In genomic region chr7:128359939-128360338, GRCh38 we compare ENCODE assay signal across 1 cellular context.
TF ChIP-seq lines count a peak whose summit lies in the region.

No MANE protein-coding gene starts in this region.

TF ChIP-seq in HepG2, 621 proteins besides CTCF, POLR2A, EP300 and RAD21:
- TF ChIP-seq SMAD9 (CRISPR knock-in tag; IDR thresholded peaks at IDR 0.05) (no peak), KDM6A (CRISPR knock-in tag; IDR thresholded peaks at IDR 0.05; ENCODE audit: low read depth) (no peak), SMC3 (IDR thresholded peaks at IDR 0.05; ENCODE audit: low read length) (no peak), ZNF557 (CRISPR knock-in tag; IDR thresholded peaks at IDR 0.05) (no peak), ZNF205 (CRISPR knock-in tag; IDR thresholded peaks at IDR 0.05) (no peak), ZNF160 (CRISPR knock-in tag; IDR thresholded peaks at IDR 0.05) (no peak), PTBP1 (IDR thresholded peaks at IDR 0.05; ENCODE audit: low read depth, low read length, poor library complexity, severe bottlenecking) (no peak), ZNF720 (CRISPR knock-in tag; IDR thresholded peaks at IDR 0.05) (no peak), POGK (CRISPR knock-in tag; conservative IDR thresholded peaks at IDR 0.05) (no peak), ZC3H4 (CRISPR knock-in tag; IDR thresholded peaks at IDR 0.05; ENCODE audit: borderline replicate concordance) (no peak), ZSCAN5A (CRISPR knock-in tag; IDR thresholded peaks at IDR 0.05; ENCODE audit: borderline replicate concordance) (no peak), ZBTB14 (CRISPR knock-in tag; IDR thresholded peaks at IDR 0.05) (no peak), ZNF256 (CRISPR knock-in tag; conservative IDR thresholded peaks at IDR 0.05) (no peak), ETS1 (CRISPR knock-in tag; IDR thresholded peaks at IDR 0.05) (no peak), ZNF207 (IDR thresholded peaks at IDR 0.05; ENCODE audit: borderline replicate concordance) (no peak), DZIP1 (CRISPR knock-in tag; IDR thresholded peaks at IDR 0.05) (no peak)
